Comparison of ENCODE assay signal across 19 cellular contexts in genomic region chr15:39979606-39980005, GRCh38. TPM values are rescaled to one million over a fixed set of nuclear protein-coding genes. Genes with fewer than 3 reads are reported as not detected.
DNase-seq lines count a peak whose midpoint lies in the region; ATAC-seq and TF ChIP-seq lines count a peak whose summit lies in the region.
"Had no signal": no experiment of that assay in that cellular context is flagged by ENCODE, and none has a peak within 500 bp of the region (broad histone marks: within the 10 kb centered on the region; RNA-seq: fewer than 3 reads in every experiment).

No MANE protein-coding gene starts in this region.

- H3K27me3 ChIP-seq in KMS-11 (ENCODE audit: insufficient read depth, low read depth) (no peaks in the 10 kb centered on the region), adipocyte (replicated peaks; ENCODE audit: control insufficient read depth, insufficient read depth, low read length) (no peaks in the 10 kb centered on the region)
- H3K27me3 ChIP-seq: Peyer's patch, SJSA1 had no signal

- no peaks in the 10 kb centered on the region for H3K9me3 ChIP-seq in adipocyte (ENCODE audit: control insufficient read depth, low read length)
- H3K9me3 ChIP-seq: HAP-1, Peyer's patch, SJSA1 had no signal

- H3K27ac ChIP-seq in KMS-11, result no peak overlapping the region
- H3K27ac ChIP-seq: C4-2B, Peyer's patch, SJSA1 had no signal

- H3K4me1 ChIP-seq in KMS-11 (ENCODE audit: low read depth, poor library complexity, severe bottlenecking) (peaks cover 26% of the 10 kb centered on the region), adipocyte (ENCODE audit: control insufficient read depth, insufficient read depth, low read length) (peaks cover 11% of the 10 kb centered on the region)
- H3K4me1 ChIP-seq: HAP-1 had no signal

- H3K9me3 Mint-ChIP-seq in glutamatergic neuron (ENCODE audit: unreplicated experiment) (no peaks in the 10 kb centered on the region), osteocyte (ENCODE audit: unreplicated experiment) (peaks cover 14% of the 10 kb centered on the region)

- H4K20me1 ChIP-seq in KMS-11 (ENCODE audit: insufficient read depth), result no peaks in the 10 kb centered on the region

- H3K4me3 Mint-ChIP-seq in glutamatergic neuron (ENCODE audit: unreplicated experiment), result peak overlapping the region; percentile 32
- no peak overlapping the region for H3K4me3 Mint-ChIP-seq in osteocyte (ENCODE audit: unreplicated experiment)

- H3K36me3 ChIP-seq in KMS-11 (ENCODE audit: insufficient read depth) (no peaks in the 10 kb centered on the region), adipocyte (ENCODE audit: control insufficient read depth, insufficient read depth, low read length, severe bottlenecking) (peaks cover 32% of the 10 kb centered on the region)
- H3K36me3 ChIP-seq: Peyer's patch had no signal

- H3K79me2 ChIP-seq in KMS-11 (ENCODE audit: insufficient read depth, low read depth), result no peaks in the 10 kb centered on the region

- H3K27me3 Mint-ChIP-seq in glutamatergic neuron (ENCODE audit: unreplicated experiment) (no peaks in the 10 kb centered on the region), osteocyte (ENCODE audit: unreplicated experiment) (no peaks in the 10 kb centered on the region)

- H2AFZ ChIP-seq in KMS-11 (ENCODE audit: low read depth), result no peak overlapping the region

- H3K36me3 Mint-ChIP-seq in glutamatergic neuron (ENCODE audit: unreplicated experiment), result no peaks in the 10 kb centered on the region
- H3K36me3 Mint-ChIP-seq in osteocyte (ENCODE audit: unreplicated experiment), result peaks cover 49% of the 10 kb centered on the region

- H3K4me1 Mint-ChIP-seq in glutamatergic neuron (ENCODE audit: low read depth, unreplicated experiment) (peaks cover 10% of the 10 kb centered on the region), osteocyte (ENCODE audit: unreplicated experiment) (peaks cover 17% of the 10 kb centered on the region)

- H3K4me3 ChIP-seq in KMS-11 (IDR thresholded peaks at IDR 0.05; ENCODE audit: insufficient read depth, low read depth, low read length) (no peak overlapping the region), adipocyte (ENCODE audit: low read length) (no peak overlapping the region)
- H3K4me3 ChIP-seq: HAP-1, Peyer's patch, SJSA1 had no signal

- DNase-seq in adipocyte (ENCODE audit: low read depth), result peak; percentile 81
- DNase-seq in glutamatergic neuron, result no peak
- DNase-seq in osteocyte (ENCODE audit: extremely low spot score, unreplicated experiment), result no peak
- no peak for DNase-seq in NCI-H2029 treated with DMSO at 0.1 percent for 48 hours (lab: John Stamatoyannopoulos, UW)
- DNase-seq in DMS153 treated with DMSO at 0.1 percent for 48 hours (lab: John Stamatoyannopoulos, UW; ENCODE audit: unreplicated experiment), result no peak
- no peak for DNase-seq in stimulated activated naive CD4-positive, alpha-beta T cell treated with Interleukin-2 at 50 U/mL for 16 hours (lab: John Stamatoyannopoulos, UW)
- DNase-seq: AML-193; DND-41; NCI-H1436; NCI-H1930; NCI-H510A; NCI-H748 treated with DMSO at 0.1 percent for 48 hours; NK-92 treated with Interleukin-12 subunit alpha and Interleukin-12 subunit beta, amount 100 ng/mL, for 24 hours; Peyer's patch had no signal

- TF ChIP-seq CTCF in KMS-11 (conservative IDR thresholded peaks at IDR 0.05; ENCODE audit: low read depth, low read length) (no peak), glutamatergic neuron (IDR thresholded peaks at IDR 0.05; ENCODE audit: partially characterized antibody, unreplicated experiment) (no peak), osteocyte (IDR thresholded peaks at IDR 0.05) (no peak)

- ATAC-seq in HG02588 (IDR thresholded peaks at IDR 0.05; ENCODE audit: unreplicated experiment), result no peak

- peak overlapping the region; percentile 55 for H3K4me2 ChIP-seq in KMS-11

- H3K27ac Mint-ChIP-seq in glutamatergic neuron (ENCODE audit: unreplicated experiment) (no peak overlapping the region), osteocyte (ENCODE audit: unreplicated experiment) (peak overlapping the region; percentile 41)

- H3K9ac ChIP-seq in KMS-11 (no peak overlapping the region), adipocyte (ENCODE audit: low read length) (no peak overlapping the region)

RNA-seq across cellular contexts. Expression of gene EIF2AK4, which starts 45.7 kb away (rescaled TPM):
- total RNA-seq in glutamatergic neuron (ENCODE audit: unreplicated experiment) (17.7 TPM), osteocyte (37.8 and 42.2 TPM in 2 replicates)

RNA-seq across cellular contexts. Expression of gene SRP14, which starts 59.4 kb away (rescaled TPM):
- total RNA-seq in glutamatergic neuron (ENCODE audit: unreplicated experiment) (246 TPM), osteocyte (181 and 196 TPM in 2 replicates)

RNA-seq across cellular contexts. Expression of gene GPR176, which starts 59.5 kb away (rescaled TPM):
- 15.9 TPM for total RNA-seq in glutamatergic neuron (ENCODE audit: unreplicated experiment)
- total RNA-seq in osteocyte, result 21.1 and 22.0 TPM in 2 replicates
